Comparison of ENCODE assay signal across 8 cellular contexts in genomic region chr12:7937867-7938506, GRCh38. TPM values are rescaled to one million over a fixed set of nuclear protein-coding genes. Genes with fewer than 3 reads are reported as not detected.
DNase-seq lines count a peak whose midpoint lies in the region; ATAC-seq and TF ChIP-seq lines count a peak whose summit lies in the region.

No MANE protein-coding gene starts in this region.

- intact Hi-C loops in psoas muscle (cut with DNase I): loop anchor here in 1 of 2 donors (5.0 kb wide), 1 partner anchor 34 kb away; no protein-coding TSS in a partner anchor

- no peak for TF ChIP-seq POLR2A in GM18505 (IDR thresholded peaks at IDR 0.05; ENCODE audit: borderline replicate concordance, extremely low read depth, insufficient read depth, insufficient read length)

- DNase-seq in NCI-H2029 (lab: John Stamatoyannopoulos, UW) (peak; percentile 18), cardiac fibroblast (ENCODE audit: low read depth in 2 of 2) (peak; percentile 50 to 67), psoas muscle (no peak), globus pallidus (ENCODE audit: low spot score) (no peak)

- H3K36me3 ChIP-seq in psoas muscle (ENCODE audit: insufficient read depth in 1 of 2, low read depth in 1 of 2): peaks cover 0 to 1% of the 10 kb centered on the region in 2 donors

- WGBS in psoas muscle, 3 donors: 15 to 25% (median 19%) methylated on average over 4 of the region's 4 CpGs

- ATAC-seq in psoas muscle: no peak
- ATAC-seq in GM19328 (IDR thresholded peaks at IDR 0.05; ENCODE audit: unreplicated experiment): no peak
- ATAC-seq in HG03457 (IDR thresholded peaks at IDR 0.05; ENCODE audit: unreplicated experiment): no peak
- no peak for ATAC-seq in GM18505 (IDR thresholded peaks at IDR 0.05; ENCODE audit: unreplicated experiment)

- no peak overlapping the region for H3K4me3 ChIP-seq in cardiac fibroblast (replicated peaks in 1 of 2; ENCODE audit: low read depth in 2 of 2, low read length in 2 of 2)
- no peak overlapping the region for H3K4me3 ChIP-seq in psoas muscle

- H3K27ac ChIP-seq in psoas muscle: no peak overlapping the region

- H3K27me3 ChIP-seq in psoas muscle (ENCODE audit: insufficient read depth in 3 of 3, low read length in 2 of 3): no peaks in the 10 kb centered on the region

- TF ChIP-seq CTCF in GM12873 (IDR thresholded peaks at IDR 0.05; ENCODE audit: insufficient read depth, low read depth, low read length, missing control alignments) (peak; percentile 46), cardiac fibroblast (IDR thresholded peaks at IDR 0.05; ENCODE audit: low read depth, low read length) (peak; percentile 45), psoas muscle (IDR thresholded peaks at IDR 0.05) (peak; percentile 5)

- no peaks in the 10 kb centered on the region for H3K9me3 ChIP-seq in psoas muscle

- no peaks in the 10 kb centered on the region for H3K4me1 ChIP-seq in psoas muscle

RNA-seq across cellular contexts. Expression of gene SLC2A3, which starts 2.0 kb away (rescaled TPM):
- total RNA-seq in psoas muscle: 10 to 100 TPM in 1 of 4 donors, 1 to 10 TPM in 3; 4.6 to 18.9 (median 6.9) TPM
- polyA plus RNA-seq in psoas muscle: 1 to 10 TPM; 1.8 to 3.2 (median 1.9) TPM

Comparison
In these comparisons a context has a peak if more than half of its experiments do, and no peak if none do; other contexts are left out.
1. DNase-seq: peak in NCI-H2029 (single experiment) and cardiac fibroblast (2 of 2); none in psoas muscle (0 of 2) and globus pallidus (single experiment).
2. Peak in every context shown above with its lines, with median percentiles within 50 percentile points of each other: CTCF ChIP-seq.